In the genomic region with DNA sequence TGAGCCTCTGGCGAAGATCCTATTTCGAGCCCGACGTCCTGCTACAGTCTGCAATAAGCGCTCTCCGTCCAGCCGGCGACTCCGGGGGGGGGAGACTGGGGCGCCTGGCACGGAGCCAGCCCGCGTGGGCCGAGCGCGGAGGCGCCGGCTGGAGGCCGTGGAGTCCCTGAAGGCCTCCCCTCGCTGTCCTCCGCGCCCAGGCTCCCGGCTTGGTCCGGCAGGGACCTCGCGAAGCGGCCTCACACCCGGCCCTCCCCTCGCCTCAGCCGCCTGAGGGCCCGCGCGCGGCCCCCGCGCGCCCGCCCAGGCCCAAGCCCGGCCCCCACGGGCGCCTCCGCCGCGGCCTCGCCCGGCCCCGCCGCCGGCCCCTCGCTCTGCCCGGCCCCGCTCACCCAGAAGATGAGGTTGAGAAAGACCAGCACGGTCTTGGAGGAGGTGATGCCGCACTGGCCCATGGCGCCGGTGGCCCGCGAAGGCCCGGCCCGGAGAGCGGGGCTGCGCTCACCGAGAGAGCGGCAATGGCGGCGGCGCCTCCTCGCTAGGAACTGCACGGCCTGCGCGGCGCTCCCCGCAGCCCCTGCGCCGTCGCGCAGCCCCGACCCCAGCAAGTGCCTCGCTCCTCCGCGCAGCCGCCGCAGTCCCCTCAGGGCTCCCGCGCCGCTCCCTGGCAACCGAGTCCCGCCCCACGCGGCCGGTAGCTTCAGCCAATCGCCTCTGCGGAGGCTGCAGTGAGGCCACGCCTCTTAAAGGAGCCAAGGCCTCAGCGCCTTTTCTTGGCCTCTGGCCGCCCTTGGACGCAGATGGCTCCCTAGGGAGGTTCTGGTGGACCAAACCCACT, we compare ENCODE assay signal across 1 cellular context.
TF ChIP-seq lines count a peak whose summit lies in the region.

Gene TSPAN3 (minus strand): TSS at position 610 of the 838 bp plus-strand sequence. CDS start 155 bp downstream, at position 455.

TF ChIP-seq in GM12878, 131 proteins besides CTCF, POLR2A, EP300 and RAD21 (continued from another document and continues in another):
- TF ChIP-seq ZSCAN29 (IDR thresholded peaks at IDR 0.05), result no peak
- TF ChIP-seq YY1 (IDR thresholded peaks at IDR 0.05; ENCODE audit: low read depth, low read length), result peak; percentile 91
- peak in 1 of 2 experiments; percentile 21; a peak in 2 of 4 replicates for TF ChIP-seq BHLHE40 (IDR thresholded peaks at IDR 0.05; ENCODE audit: borderline replicate concordance in 1 of 2, low read depth in 2 of 2, low read length in 1 of 2)
- TF ChIP-seq GATAD2B (conservative IDR thresholded peaks at IDR 0.05; ENCODE audit: low read depth), result peak; percentile 40; the same call in 1 of the 2 replicates
- TF ChIP-seq HSF1 (IDR thresholded peaks at IDR 0.05; ENCODE audit: low read depth, low read length), result no peak
- TF ChIP-seq NFYA (IDR thresholded peaks at IDR 0.05; ENCODE audit: borderline replicate concordance, low read depth, low read length), result no peak
- no peak for TF ChIP-seq CBX5 (IDR thresholded peaks at IDR 0.05; ENCODE audit: low read depth)
- no peak for TF ChIP-seq KAT2A (conservative IDR thresholded peaks at IDR 0.05; ENCODE audit: control insufficient read depth, low read depth, low read length)
- TF ChIP-seq SIN3A (IDR thresholded peaks at IDR 0.05; ENCODE audit: low read depth, low read length), result no peak
- peak; percentile 64; the same call in 1 of the 2 replicates for TF ChIP-seq LARP7 (IDR thresholded peaks at IDR 0.05)
- no peak for TF ChIP-seq NBN (IDR thresholded peaks at IDR 0.05)
- TF ChIP-seq SREBF1 (IDR thresholded peaks at IDR 0.05; ENCODE audit: low read length), result no peak
- TF ChIP-seq FOS (IDR thresholded peaks at IDR 0.05; ENCODE audit: borderline replicate concordance, extremely low read depth, insufficient read length), result no peak
- no peak for TF ChIP-seq ZNF592 (IDR thresholded peaks at IDR 0.05)
- peak; percentile 57; the same call in 1 of the 2 replicates for TF ChIP-seq STAT1 (conservative IDR thresholded peaks at IDR 0.05)
- TF ChIP-seq ASH2L (IDR thresholded peaks at IDR 0.05; ENCODE audit: borderline replicate concordance, low read depth), result peak; percentile 76; the same call in 1 of the 2 replicates
- TF ChIP-seq ZNF384 (IDR thresholded peaks at IDR 0.05; ENCODE audit: borderline replicate concordance, low read depth, low read length), result no peak
- no peak for TF ChIP-seq TBL1XR1 (IDR thresholded peaks at IDR 0.05; ENCODE audit: low read depth, low read length)
- TF ChIP-seq MEF2A (IDR thresholded peaks at IDR 0.05; ENCODE audit: insufficient read depth, low read depth, low read length), result no peak
- no peak for TF ChIP-seq ZNF207 (IDR thresholded peaks at IDR 0.05; ENCODE audit: borderline replicate concordance)
- TF ChIP-seq HDAC2 (IDR thresholded peaks at IDR 0.05), result no peak
- no peak for TF ChIP-seq SUPT20H (IDR thresholded peaks at IDR 0.05; ENCODE audit: borderline replicate concordance, control insufficient read depth, low read depth, low read length)
- no peak for TF ChIP-seq RCOR1 (conservative IDR thresholded peaks at IDR 0.05; ENCODE audit: low read depth, low read length)
- TF ChIP-seq SREBF2 (IDR thresholded peaks at IDR 0.05; ENCODE audit: low read length), result no peak
- TF ChIP-seq IKZF2 (IDR thresholded peaks at IDR 0.05), result no peak
- TF ChIP-seq ESRRA (IDR thresholded peaks at IDR 0.05; ENCODE audit: low read length), result no peak
- TF ChIP-seq PRDM15 (CRISPR knock-in tag; IDR thresholded peaks at IDR 0.05), result no peak
- TF ChIP-seq MYB (IDR thresholded peaks at IDR 0.05; ENCODE audit: borderline replicate concordance, low read depth, low read length), result no peak
- peak; percentile 40; the same call in 1 of the 2 replicates for TF ChIP-seq TAF1 (IDR thresholded peaks at IDR 0.05; ENCODE audit: borderline replicate concordance, low read depth, low read length)
- TF ChIP-seq NR2C1 (IDR thresholded peaks at IDR 0.05), result 0 out of 2 replicates have a peak, but pooled peaks have one; percentile 13
- TF ChIP-seq CEBPZ (IDR thresholded peaks at IDR 0.05; ENCODE audit: low read depth, low read length), result no peak
- TF ChIP-seq BMI1 (IDR thresholded peaks at IDR 0.05; ENCODE audit: borderline replicate concordance), result no peak
- peak; percentile 59 for TF ChIP-seq POLR2AphosphoS5 (IDR thresholded peaks at IDR 0.05; ENCODE audit: low read length)
- TF ChIP-seq, protein P1, sequence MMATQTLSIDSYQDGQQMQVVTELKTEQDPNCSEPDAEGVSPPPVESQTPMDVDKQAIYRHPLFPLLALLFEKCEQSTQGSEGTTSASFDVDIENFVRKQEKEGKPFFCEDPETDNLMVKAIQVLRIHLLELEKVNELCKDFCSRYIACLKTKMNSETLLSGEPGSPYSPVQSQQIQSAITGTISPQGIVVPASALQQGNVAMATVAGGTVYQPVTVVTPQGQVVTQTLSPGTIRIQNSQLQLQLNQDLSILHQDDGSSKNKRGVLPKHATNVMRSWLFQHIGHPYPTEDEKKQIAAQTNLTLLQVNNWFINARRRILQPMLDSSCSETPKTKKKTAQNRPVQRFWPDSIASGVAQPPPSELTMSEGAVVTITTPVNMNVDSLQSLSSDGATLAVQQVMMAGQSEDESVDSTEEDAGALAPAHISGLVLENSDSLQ (IDR thresholded peaks at IDR 0.05), result no peak
- no peak for TF ChIP-seq YBX1 (IDR thresholded peaks at IDR 0.05)
- TF ChIP-seq SP1 (IDR thresholded peaks at IDR 0.05; ENCODE audit: low read depth, low read length), result peak; percentile 93
- no peak for TF ChIP-seq ZNF622 (IDR thresholded peaks at IDR 0.05)
- no peak for TF ChIP-seq ZZZ3 (IDR thresholded peaks at IDR 0.05; ENCODE audit: control insufficient read depth, insufficient read length, low read depth)
- TF ChIP-seq, protein P2, sequence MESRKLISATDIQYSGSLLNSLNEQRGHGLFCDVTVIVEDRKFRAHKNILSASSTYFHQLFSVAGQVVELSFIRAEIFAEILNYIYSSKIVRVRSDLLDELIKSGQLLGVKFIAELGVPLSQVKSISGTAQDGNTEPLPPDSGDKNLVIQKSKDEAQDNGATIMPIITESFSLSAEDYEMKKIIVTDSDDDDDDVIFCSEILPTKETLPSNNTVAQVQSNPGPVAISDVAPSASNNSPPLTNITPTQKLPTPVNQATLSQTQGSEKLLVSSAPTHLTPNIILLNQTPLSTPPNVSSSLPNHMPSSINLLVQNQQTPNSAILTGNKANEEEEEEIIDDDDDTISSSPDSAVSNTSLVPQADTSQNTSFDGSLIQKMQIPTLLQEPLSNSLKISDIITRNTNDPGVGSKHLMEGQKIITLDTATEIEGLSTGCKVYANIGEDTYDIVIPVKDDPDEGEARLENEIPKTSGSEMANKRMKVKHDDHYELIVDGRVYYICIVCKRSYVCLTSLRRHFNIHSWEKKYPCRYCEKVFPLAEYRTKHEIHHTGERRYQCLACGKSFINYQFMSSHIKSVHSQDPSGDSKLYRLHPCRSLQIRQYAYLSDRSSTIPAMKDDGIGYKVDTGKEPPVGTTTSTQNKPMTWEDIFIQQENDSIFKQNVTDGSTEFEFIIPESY (IDR thresholded peaks at IDR 0.05), result no peak
- no peak for TF ChIP-seq SKIL (IDR thresholded peaks at IDR 0.05; ENCODE audit: low read depth, poor library complexity, severe bottlenecking)
- TF ChIP-seq CBX3 (IDR thresholded peaks at IDR 0.05; ENCODE audit: borderline replicate concordance, low read depth), result no peak
- TF ChIP-seq CREB1 (IDR thresholded peaks at IDR 0.05; ENCODE audit: low read depth), result peak; percentile 51; the same call in 1 of the 2 replicates
- TF ChIP-seq STAT3 (IDR thresholded peaks at IDR 0.05; ENCODE audit: low read depth, low read length), result no peak
